ENCODE assay signal across 1 cellular context in the genomic region with DNA sequence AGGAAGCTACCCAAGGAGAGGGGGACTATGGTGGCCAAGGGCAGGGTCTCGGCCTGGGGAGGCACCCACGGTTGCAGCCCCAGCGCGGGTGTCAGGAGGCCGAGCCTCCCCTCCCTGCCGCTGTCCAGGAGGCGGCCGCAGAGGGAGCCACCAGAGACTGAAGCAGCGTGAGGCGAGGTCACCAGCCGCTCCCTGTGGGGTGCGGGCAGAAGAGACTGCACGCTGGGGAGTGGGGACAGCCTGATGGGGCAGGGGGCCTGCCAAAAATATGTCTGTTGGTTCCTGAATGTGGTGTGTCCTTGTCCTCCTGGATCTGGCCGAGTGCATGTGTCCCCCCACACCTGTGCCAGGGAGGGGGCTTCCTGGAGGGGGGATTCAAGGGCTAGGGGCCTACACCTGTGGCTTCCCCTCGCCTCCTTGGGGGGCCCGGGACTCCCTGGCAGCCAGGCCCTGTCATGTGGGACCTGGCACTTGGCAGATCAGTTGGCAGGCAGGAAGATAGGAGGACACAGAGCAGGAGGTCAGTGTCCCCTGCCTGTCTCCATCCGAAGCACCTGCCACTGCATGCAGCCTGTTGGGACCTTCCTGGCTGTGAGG.
TF ChIP-seq lines count a peak whose summit lies in the region.

No MANE protein-coding gene starts in this region.

TF ChIP-seq in HCT116, 20 proteins besides CTCF, POLR2A, EP300 and RAD21:
- TF ChIP-seq JUND (IDR thresholded peaks at IDR 0.05), result no peak
- TF ChIP-seq SIN3A (IDR thresholded peaks at IDR 0.05; ENCODE audit: low read depth), result no peak
- no peak for TF ChIP-seq ZFX (IDR thresholded peaks at IDR 0.05)
- TF ChIP-seq EZH2phosphoT487 (IDR thresholded peaks at IDR 0.05; ENCODE audit: borderline replicate concordance), result no peak
- TF ChIP-seq, protein P1, sequence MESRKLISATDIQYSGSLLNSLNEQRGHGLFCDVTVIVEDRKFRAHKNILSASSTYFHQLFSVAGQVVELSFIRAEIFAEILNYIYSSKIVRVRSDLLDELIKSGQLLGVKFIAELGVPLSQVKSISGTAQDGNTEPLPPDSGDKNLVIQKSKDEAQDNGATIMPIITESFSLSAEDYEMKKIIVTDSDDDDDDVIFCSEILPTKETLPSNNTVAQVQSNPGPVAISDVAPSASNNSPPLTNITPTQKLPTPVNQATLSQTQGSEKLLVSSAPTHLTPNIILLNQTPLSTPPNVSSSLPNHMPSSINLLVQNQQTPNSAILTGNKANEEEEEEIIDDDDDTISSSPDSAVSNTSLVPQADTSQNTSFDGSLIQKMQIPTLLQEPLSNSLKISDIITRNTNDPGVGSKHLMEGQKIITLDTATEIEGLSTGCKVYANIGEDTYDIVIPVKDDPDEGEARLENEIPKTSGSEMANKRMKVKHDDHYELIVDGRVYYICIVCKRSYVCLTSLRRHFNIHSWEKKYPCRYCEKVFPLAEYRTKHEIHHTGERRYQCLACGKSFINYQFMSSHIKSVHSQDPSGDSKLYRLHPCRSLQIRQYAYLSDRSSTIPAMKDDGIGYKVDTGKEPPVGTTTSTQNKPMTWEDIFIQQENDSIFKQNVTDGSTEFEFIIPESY (IDR thresholded peaks at IDR 0.05; ENCODE audit: extremely low read depth, insufficient replicate concordance, low read length), result no peak
- TF ChIP-seq, protein P2, sequence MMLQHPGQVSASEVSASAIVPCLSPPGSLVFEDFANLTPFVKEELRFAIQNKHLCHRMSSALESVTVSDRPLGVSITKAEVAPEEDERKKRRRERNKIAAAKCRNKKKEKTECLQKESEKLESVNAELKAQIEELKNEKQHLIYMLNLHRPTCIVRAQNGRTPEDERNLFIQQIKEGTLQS (IDR thresholded peaks at IDR 0.05), result no peak
- no peak for TF ChIP-seq ELF1 (IDR thresholded peaks at IDR 0.05; ENCODE audit: borderline replicate concordance, low read depth)
- no peak for TF ChIP-seq TCF7L2 (IDR thresholded peaks at IDR 0.05; ENCODE audit: borderline replicate concordance, extremely low read depth, insufficient read depth, insufficient read length)
- no peak for TF ChIP-seq POLR2AphosphoS5 (IDR thresholded peaks at IDR 0.05; ENCODE audit: low read depth, low read length)
- TF ChIP-seq, protein P3, sequence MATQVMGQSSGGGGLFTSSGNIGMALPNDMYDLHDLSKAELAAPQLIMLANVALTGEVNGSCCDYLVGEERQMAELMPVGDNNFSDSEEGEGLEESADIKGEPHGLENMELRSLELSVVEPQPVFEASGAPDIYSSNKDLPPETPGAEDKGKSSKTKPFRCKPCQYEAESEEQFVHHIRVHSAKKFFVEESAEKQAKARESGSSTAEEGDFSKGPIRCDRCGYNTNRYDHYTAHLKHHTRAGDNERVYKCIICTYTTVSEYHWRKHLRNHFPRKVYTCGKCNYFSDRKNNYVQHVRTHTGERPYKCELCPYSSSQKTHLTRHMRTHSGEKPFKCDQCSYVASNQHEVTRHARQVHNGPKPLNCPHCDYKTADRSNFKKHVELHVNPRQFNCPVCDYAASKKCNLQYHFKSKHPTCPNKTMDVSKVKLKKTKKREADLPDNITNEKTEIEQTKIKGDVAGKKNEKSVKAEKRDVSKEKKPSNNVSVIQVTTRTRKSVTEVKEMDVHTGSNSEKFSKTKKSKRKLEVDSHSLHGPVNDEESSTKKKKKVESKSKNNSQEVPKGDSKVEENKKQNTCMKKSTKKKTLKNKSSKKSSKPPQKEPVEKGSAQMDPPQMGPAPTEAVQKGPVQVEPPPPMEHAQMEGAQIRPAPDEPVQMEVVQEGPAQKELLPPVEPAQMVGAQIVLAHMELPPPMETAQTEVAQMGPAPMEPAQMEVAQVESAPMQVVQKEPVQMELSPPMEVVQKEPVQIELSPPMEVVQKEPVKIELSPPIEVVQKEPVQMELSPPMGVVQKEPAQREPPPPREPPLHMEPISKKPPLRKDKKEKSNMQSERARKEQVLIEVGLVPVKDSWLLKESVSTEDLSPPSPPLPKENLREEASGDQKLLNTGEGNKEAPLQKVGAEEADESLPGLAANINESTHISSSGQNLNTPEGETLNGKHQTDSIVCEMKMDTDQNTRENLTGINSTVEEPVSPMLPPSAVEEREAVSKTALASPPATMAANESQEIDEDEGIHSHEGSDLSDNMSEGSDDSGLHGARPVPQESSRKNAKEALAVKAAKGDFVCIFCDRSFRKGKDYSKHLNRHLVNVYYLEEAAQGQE (IDR thresholded peaks at IDR 0.05; ENCODE audit: low read depth), result no peak
- TF ChIP-seq, protein P4, sequence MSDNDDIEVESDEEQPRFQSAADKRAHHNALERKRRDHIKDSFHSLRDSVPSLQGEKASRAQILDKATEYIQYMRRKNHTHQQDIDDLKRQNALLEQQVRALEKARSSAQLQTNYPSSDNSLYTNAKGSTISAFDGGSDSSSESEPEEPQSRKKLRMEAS (IDR thresholded peaks at IDR 0.05), result no peak
